Comparison of ENCODE assay signal across 21 cellular contexts in the genomic region with DNA sequence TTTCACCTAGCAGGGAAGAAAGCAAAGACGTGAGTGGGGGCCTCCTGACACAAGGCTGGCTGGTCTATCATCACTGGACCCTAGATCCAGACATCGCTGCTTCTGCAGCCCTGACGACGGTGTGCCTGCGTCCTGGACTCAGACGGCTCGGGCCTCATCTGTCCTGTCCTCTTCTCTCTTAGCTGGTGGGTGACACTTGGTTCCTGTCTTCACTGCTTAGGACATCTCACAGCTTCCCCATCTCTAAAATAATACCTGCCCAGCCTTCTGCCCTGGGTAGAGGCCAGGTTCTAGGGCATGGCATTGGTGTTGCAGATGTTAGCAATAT. TPM values are rescaled to one million over a fixed set of nuclear protein-coding genes. Genes with fewer than 3 reads are reported as not detected.
DNase-seq lines count a peak whose midpoint lies in the region; ATAC-seq and TF ChIP-seq lines count a peak whose summit lies in the region.
"Had no signal": no experiment of that assay in that cellular context is flagged by ENCODE, and none has a peak within 500 bp of the region (broad histone marks: within the 10 kb centered on the region; RNA-seq: fewer than 3 reads in every experiment).

No MANE protein-coding gene starts in this region.

- H3K27me3 Mint-ChIP-seq in T-helper 2 cell treated with Interferon-gamma antibody and Interleukin-4, amounts not matched to agents 5 μg/mL and 100 μg/mL, for 36 hours (ENCODE audit: low read depth): no peaks in the 10 kb centered on the region
- H3K27me3 Mint-ChIP-seq in activated CD8-positive, alpha-beta T cell treated with anti-CD3 and anti-CD28 coated beads, Interleukin-2, amount 10 ng/mL, durations not matched to agents 7 days and 5 days (ENCODE audit: low read depth): no peaks in the 10 kb centered on the region
- H3K27me3 Mint-ChIP-seq in activated T-helper 2 cell treated with anti-CD3 and anti-CD28 coated beads, Interferon-gamma antibody, Interleukin-2, Interleukin-4, amounts not matched to agents 10 μg/mL and 5 μg/mL and 100 μg/mL, durations not matched to agents 14 hours and 24 hours and 36 hours (ENCODE audit: low read depth): no peaks in the 10 kb centered on the region

- H3K27me3 ChIP-seq in spleen (replicated peaks in 1 of 7): no peaks in the 10 kb centered on the region
- H3K27me3 ChIP-seq: BE2C had no signal

- no peak for TF ChIP-seq CTCF in spleen (IDR thresholded peaks at IDR 0.05 in 8 of 11, conservative IDR thresholded peaks at IDR 0.05 in 3 of 11)

- peaks cover 0 to 3% (median 0%) of the 10 kb centered on the region in 8 donors for H3K9me3 ChIP-seq in spleen
- H3K9me3 ChIP-seq: BE2C, HAP-1 had no signal

- ATAC-seq in activated CD8-positive, alpha-beta T cell treated with anti-CD3 and anti-CD28 coated beads, Interleukin-2, amount 10 ng/mL, durations not matched to agents 7 days and 5 days: no peak
- ATAC-seq: CD8-positive, alpha-beta T cell; K562 had no signal

- peak overlapping the region; percentile 36 for H3K27ac Mint-ChIP-seq in T-helper 2 cell treated with Interferon-gamma antibody and Interleukin-4, amounts not matched to agents 5 μg/mL and 100 μg/mL, for 36 hours
- peak overlapping the region; percentile 52 for H3K27ac Mint-ChIP-seq in activated CD8-positive, alpha-beta T cell treated with anti-CD3 and anti-CD28 coated beads, Interleukin-2, amount 10 ng/mL, durations not matched to agents 7 days and 5 days
- H3K27ac Mint-ChIP-seq in activated T-helper 2 cell treated with anti-CD3 and anti-CD28 coated beads, Interferon-gamma antibody, Interleukin-2, Interleukin-4, amounts not matched to agents 10 μg/mL and 5 μg/mL and 100 μg/mL, durations not matched to agents 14 hours and 24 hours and 36 hours: no peak overlapping the region
- H3K27ac Mint-ChIP-seq: CD8-positive, alpha-beta T cell had no signal

- CTCF ChIA-PET in activated CD8-positive, alpha-beta T cell treated with anti-CD3 and anti-CD28 coated beads, Interleukin-2, amount 10 ng/mL, durations not matched to agents 7 days and 5 days (lab: Charles Lee): interaction anchor here (2.5 kb wide), 1 partner anchor 176 kb away, joined by 9 read pairs; no protein-coding TSS in a partner anchor

- H3K4me1 ChIP-seq in spleen: peaks cover 0 to 34% (median 15%) of the 10 kb centered on the region in 6 donors
- H3K4me1 ChIP-seq: BE2C, HAP-1 had no signal

- in situ Hi-C loops in GM18951 (cut with MboI; ENCODE audit: low sequenced_read_pairs, unreplicated experiment): no loop called here

- H3K4me3 ChIP-seq in spleen: no peak overlapping the region
- H3K4me3 ChIP-seq: HAP-1, K562 had no signal

- 91 to 94% (median 93%) methylated on average over 7 of the region's 7 CpGs for WGBS in spleen, 5 donors

- POLR2A ChIA-PET in activated CD8-positive, alpha-beta T cell treated with anti-CD3 and anti-CD28 coated beads, Interleukin-2, amount 10 ng/mL, durations not matched to agents 7 days and 5 days (lab: Charles Lee): no interaction called here

- DNase-seq in T-helper 2 cell treated with Interferon-gamma antibody and Interleukin-4, amounts not matched to agents 5 μg/mL and 100 μg/mL, for 36 hours (ENCODE audit: low spot score): no peak
- DNase-seq in T-helper 2 cell (no peak), spleen (peak; percentile 46), AML-193 (lab: John Stamatoyannopoulos, UW) (no peak), SW480 (ENCODE audit: low spot score) (no peak)
- DNase-seq in activated CD8-positive, alpha-beta T cell treated with anti-CD3 and anti-CD28 coated beads, Interleukin-2, amount 10 ng/mL, durations not matched to agents 7 days and 5 days: no peak
- no peak for DNase-seq in activated T-helper 2 cell treated with anti-CD3 and anti-CD28 coated beads, Interferon-gamma antibody, Interleukin-2, Interleukin-4, amounts not matched to agents 10 μg/mL and 5 μg/mL and 100 μg/mL, durations not matched to agents 14 hours and 24 hours and 36 hours (ENCODE audit: low spot score)
- DNase-seq: BE2C; CD8-positive, alpha-beta T cell; DND-41; MV-4-11; NCI-H1417; NCI-H187 treated with DMSO at 0.1 percent for 48 hours; NCI-H2171; NCI-H446; NK-92 treated with Interleukin-12 subunit alpha and Interleukin-12 subunit beta, amount 100 ng/mL, for 24 hours; SHP77 treated with DMSO at 0.1 percent for 48 hours had no signal

- peaks cover 40 to 100% (median 93%) of the 10 kb centered on the region in 6 donors for H3K36me3 ChIP-seq in spleen

- peaks cover 30% of the 10 kb centered on the region for H3K4me1 Mint-ChIP-seq in T-helper 2 cell treated with Interferon-gamma antibody and Interleukin-4, amounts not matched to agents 5 μg/mL and 100 μg/mL, for 36 hours (ENCODE audit: low read depth)
- peaks cover 48% of the 10 kb centered on the region for H3K4me1 Mint-ChIP-seq in activated CD8-positive, alpha-beta T cell treated with anti-CD3 and anti-CD28 coated beads, Interleukin-2, amount 10 ng/mL, durations not matched to agents 7 days and 5 days (ENCODE audit: low read depth)
- peaks cover 18% of the 10 kb centered on the region for H3K4me1 Mint-ChIP-seq in activated T-helper 2 cell treated with anti-CD3 and anti-CD28 coated beads, Interferon-gamma antibody, Interleukin-2, Interleukin-4, amounts not matched to agents 10 μg/mL and 5 μg/mL and 100 μg/mL, durations not matched to agents 14 hours and 24 hours and 36 hours (ENCODE audit: low read depth)

- no peak overlapping the region for H3K27ac ChIP-seq in spleen
- H3K27ac ChIP-seq: 22Rv1 had no signal

- intact Hi-C loops in spleen (cut with DNase I; ENCODE audit: low total_unique reads): no loop called here
- intact Hi-C loops in activated T-helper 2 cell treated with anti-CD3 and anti-CD28 coated beads, Interferon-gamma antibody, Interleukin-2, Interleukin-4, amounts not matched to agents 10 μg/mL and 5 μg/mL and 100 μg/mL, durations not matched to agents 14 hours and 24 hours and 36 hours (cut with micrococcal nuclease): no loop called here

- no peak overlapping the region for H3K4me3 Mint-ChIP-seq in T-helper 2 cell treated with Interferon-gamma antibody and Interleukin-4, amounts not matched to agents 5 μg/mL and 100 μg/mL, for 36 hours
- no peak overlapping the region for H3K4me3 Mint-ChIP-seq in activated CD8-positive, alpha-beta T cell treated with anti-CD3 and anti-CD28 coated beads, Interleukin-2, amount 10 ng/mL, durations not matched to agents 7 days and 5 days
- no peak overlapping the region for H3K4me3 Mint-ChIP-seq in activated T-helper 2 cell treated with anti-CD3 and anti-CD28 coated beads, Interferon-gamma antibody, Interleukin-2, Interleukin-4, amounts not matched to agents 10 μg/mL and 5 μg/mL and 100 μg/mL, durations not matched to agents 14 hours and 24 hours and 36 hours (ENCODE audit: low read depth)
- H3K4me3 Mint-ChIP-seq: CD8-positive, alpha-beta T cell had no signal

- H3K36me3 Mint-ChIP-seq in T-helper 2 cell treated with Interferon-gamma antibody and Interleukin-4, amounts not matched to agents 5 μg/mL and 100 μg/mL, for 36 hours (ENCODE audit: low read depth): peaks cover 72% of the 10 kb centered on the region
- H3K36me3 Mint-ChIP-seq in activated CD8-positive, alpha-beta T cell treated with anti-CD3 and anti-CD28 coated beads, Interleukin-2, amount 10 ng/mL, durations not matched to agents 7 days and 5 days (ENCODE audit: low read depth): peaks cover 87% of the 10 kb centered on the region
- peaks cover 92% of the 10 kb centered on the region for H3K36me3 Mint-ChIP-seq in activated T-helper 2 cell treated with anti-CD3 and anti-CD28 coated beads, Interferon-gamma antibody, Interleukin-2, Interleukin-4, amounts not matched to agents 10 μg/mL and 5 μg/mL and 100 μg/mL, durations not matched to agents 14 hours and 24 hours and 36 hours (ENCODE audit: low read depth)

- H3K9me3 Mint-ChIP-seq in T-helper 2 cell treated with Interferon-gamma antibody and Interleukin-4, amounts not matched to agents 5 μg/mL and 100 μg/mL, for 36 hours: no peaks in the 10 kb centered on the region
- no peaks in the 10 kb centered on the region for H3K9me3 Mint-ChIP-seq in activated CD8-positive, alpha-beta T cell treated with anti-CD3 and anti-CD28 coated beads, Interleukin-2, amount 10 ng/mL, durations not matched to agents 7 days and 5 days (ENCODE audit: insufficient read depth)
- no peaks in the 10 kb centered on the region for H3K9me3 Mint-ChIP-seq in activated T-helper 2 cell treated with anti-CD3 and anti-CD28 coated beads, Interferon-gamma antibody, Interleukin-2, Interleukin-4, amounts not matched to agents 10 μg/mL and 5 μg/mL and 100 μg/mL, durations not matched to agents 14 hours and 24 hours and 36 hours
- H3K9me3 Mint-ChIP-seq: CD8-positive, alpha-beta T cell had no signal

- TF ChIP-seq POLR2A in GM18951 (IDR thresholded peaks at IDR 0.05; ENCODE audit: extremely low read depth, insufficient read depth, insufficient read length) (peak; percentile 19), spleen (IDR thresholded peaks at IDR 0.05) (no peak)

RNA-seq across cellular contexts. Expression of gene APOL1, which starts 41.3 kb away (rescaled TPM):
- 10 to 100 TPM; 37.4 to 38.2 TPM for total RNA-seq in activated CD8-positive, alpha-beta T cell treated with anti-CD3 and anti-CD28 coated beads, Interleukin-2, amount 10 ng/mL, durations not matched to agents 7 days and 5 days
- total RNA-seq in spleen: 100 to 1,000 TPM in 1 of 7 donors, 10 to 100 TPM in 6; 33.3 to 108 (median 73.9) TPM
- polyA plus RNA-seq in spleen: 10 to 100 TPM in 2 of 3 donors, 1 to 10 TPM in 1; 10.0 to 24.2 (median 11.4) TPM
- 28.5 and 31.5 TPM in 2 replicates for total RNA-seq in activated T-helper 2 cell treated with anti-CD3 and anti-CD28 coated beads, Interferon-gamma antibody, Interleukin-2, Interleukin-4, amounts not matched to agents 10 μg/mL and 5 μg/mL and 100 μg/mL, durations not matched to agents 14 hours and 24 hours and 36 hours

RNA-seq across cellular contexts. Expression of gene APOL2, which starts 54.9 kb away (rescaled TPM):
- 10 to 100 TPM; 62.4 TPM for total RNA-seq in activated CD8-positive, alpha-beta T cell treated with anti-CD3 and anti-CD28 coated beads, Interleukin-2, amount 10 ng/mL, durations not matched to agents 7 days and 5 days
- 10 to 100 TPM; 53.2 to 77.2 (median 59.3) TPM for total RNA-seq in spleen
- polyA plus RNA-seq in spleen: 10 to 100 TPM; 16.0 to 35.0 (median 20.2) TPM
- total RNA-seq in activated T-helper 2 cell treated with anti-CD3 and anti-CD28 coated beads, Interferon-gamma antibody, Interleukin-2, Interleukin-4, amounts not matched to agents 10 μg/mL and 5 μg/mL and 100 μg/mL, durations not matched to agents 14 hours and 24 hours and 36 hours: 54.7 and 55.4 TPM in 2 replicates
